Comparison of ENCODE assay signal across 8 cellular contexts in genomic region chr10:7787150-7787856, GRCh38. TPM values are rescaled to one million over a fixed set of nuclear protein-coding genes. Genes with fewer than 3 reads are reported as not detected.
DNase-seq lines count a peak whose midpoint lies in the region; ATAC-seq and TF ChIP-seq lines count a peak whose summit lies in the region.

No MANE protein-coding gene starts in this region.

- peaks cover 7% of the 10 kb centered on the region; the same call in 1 of the 2 replicates for H3K36me3 ChIP-seq in ACC112 (ENCODE audit: insufficient read depth, low read length)
- H3K36me3 ChIP-seq in adrenal gland (replicated peaks in 1 of 2), result no peaks in the 10 kb centered on the region
- no peaks in the 10 kb centered on the region for H3K36me3 ChIP-seq in kidney epithelial cell (ENCODE audit: control insufficient read depth, insufficient read depth, low read length)
- H3K36me3 ChIP-seq in thyroid gland, result no peaks in the 10 kb centered on the region

- WGBS in adrenal gland, 4 donors, result 2 to 6% (median 2%) methylated on average over 5 to 26 of the region's 26 CpGs
- WGBS in thyroid gland, 2 donors, result 2 to 4% methylated on average over 16 to 18 of the region's 26 CpGs

- peak overlapping the region; percentile 96 for H2AFZ ChIP-seq in ACC112 (ENCODE audit: low read length, unreplicated experiment)

- ATAC-seq in GM19035 (IDR thresholded peaks at IDR 0.05; ENCODE audit: unreplicated experiment), result peak; percentile 14
- peak; percentile 3 for ATAC-seq in HG03196 (IDR thresholded peaks at IDR 0.05; ENCODE audit: unreplicated experiment)

- H3K27ac ChIP-seq in ACC112 (ENCODE audit: low read depth, low read length), result peak overlapping the region; percentile 15; the same call in 1 of the 2 replicates
- peak overlapping the region in 4 of 5 donors; percentile 68 to 95 (median 86) for H3K27ac ChIP-seq in adrenal gland
- peak overlapping the region in 2 of 3 donors; percentile 13 to 51 for H3K27ac ChIP-seq in thyroid gland

- DNase-seq in adrenal gland (peak in 2 of 7 donors; percentile 28 to 29), kidney epithelial cell (ENCODE audit: low read depth) (no peak), thyroid gland (no peak), SIG-M5 (lab: John Stamatoyannopoulos, UW) (no peak)
- DNase-seq in stimulated activated naive CD4-positive, alpha-beta T cell treated with Interleukin-2 at 50 U/mL for 16 hours (lab: John Stamatoyannopoulos, UW), result no peak

- peak overlapping the region; percentile 91 for H3K4me3 ChIP-seq in ACC112 (ENCODE audit: low read depth, low read length)
- H3K4me3 ChIP-seq in adrenal gland, result peak overlapping the region; percentile 46 to 100 (median 69)
- peak overlapping the region; percentile 92 for H3K4me3 ChIP-seq in kidney epithelial cell (ENCODE audit: low read depth, low read length)
- peak overlapping the region; percentile 72 to 99 (median 86) for H3K4me3 ChIP-seq in thyroid gland (replicated peaks in 1 of 3)

- no peak for TF ChIP-seq POLR2A in adrenal gland (IDR thresholded peaks at IDR 0.05)
- no peak for TF ChIP-seq POLR2A in thyroid gland (IDR thresholded peaks at IDR 0.05)

- peaks cover 97% of the 10 kb centered on the region for H3K79me2 ChIP-seq in ACC112 (ENCODE audit: control insufficient read depth, insufficient read depth, low read length, unreplicated experiment)

- H3K4me1 ChIP-seq in ACC112 (ENCODE audit: control insufficient read depth, insufficient read depth, low read length, unreplicated experiment), result peaks cover 25% of the 10 kb centered on the region
- H3K4me1 ChIP-seq in adrenal gland (replicated peaks in 1 of 2), result peaks cover 30 to 60% of the 10 kb centered on the region in 2 donors
- peaks cover 25 to 27% of the 10 kb centered on the region in 2 donors for H3K4me1 ChIP-seq in thyroid gland

- H3K9me3 ChIP-seq in adrenal gland (replicated peaks in 1 of 3) (no peaks in the 10 kb centered on the region), thyroid gland (no peaks in the 10 kb centered on the region)

- H3K27me3 ChIP-seq in ACC112 (ENCODE audit: insufficient read depth, low read length), result no peaks in the 10 kb centered on the region
- H3K27me3 ChIP-seq in adrenal gland, result no peaks in the 10 kb centered on the region
- no peaks in the 10 kb centered on the region for H3K27me3 ChIP-seq in kidney epithelial cell (ENCODE audit: control insufficient read depth, insufficient read depth, low read length)
- H3K27me3 ChIP-seq in thyroid gland, result no peaks in the 10 kb centered on the region

- intact Hi-C loops in adrenal gland (cut with DNase I), result no loop called here
- intact Hi-C loops in thyroid gland (cut with DNase I), result no loop called here

- no peak for TF ChIP-seq CTCF in adrenal gland (IDR thresholded peaks at IDR 0.05)
- no peak for TF ChIP-seq CTCF in kidney epithelial cell (IDR thresholded peaks at IDR 0.05; ENCODE audit: insufficient read depth, low read length, poor library complexity, severe bottlenecking)
- no peak for TF ChIP-seq CTCF in thyroid gland (IDR thresholded peaks at IDR 0.05)

RNA-seq across cellular contexts. Expression of gene KIN, which starts 0.5 kb away (rescaled TPM):
- total RNA-seq in adrenal gland (10 to 100 TPM in 3 of 8 donors, 1 to 10 TPM in 4, under 1 TPM in 1; 0.42 to 13.3 (median 9.5) TPM), kidney epithelial cell (15.3 and 16.9 TPM in 2 replicates), thyroid gland (10 to 100 TPM in 1 of 4 donors, 1 to 10 TPM in 3; 7.5 to 10.2 (median 8.1) TPM)
- polyA plus RNA-seq in adrenal gland, result 10 to 100 TPM; 16.7 to 19.9 (median 19.0) TPM

RNA-seq across cellular contexts. Expression of gene ATP5F1C, which starts 0.7 kb away (rescaled TPM):
- 100 to 1,000 TPM; 453 to 870 (median 536) TPM for total RNA-seq in adrenal gland
- polyA plus RNA-seq in adrenal gland, result 1,000 to 10,000 TPM in 1 of 3 donors, 100 to 1,000 TPM in 2; 549 to 1,397 (median 778) TPM
- 230 and 291 TPM in 2 replicates for total RNA-seq in kidney epithelial cell
- 100 to 1,000 TPM; 279 to 417 (median 352) TPM for total RNA-seq in thyroid gland

RNA-seq across cellular contexts. Expression of gene TAF3, which starts 31.0 kb away (rescaled TPM):
- total RNA-seq in adrenal gland, result 10 to 100 TPM in 2 of 8 donors, 1 to 10 TPM in 6; 4.5 to 12.0 (median 9.2) TPM
- 10 to 100 TPM in 1 of 3 donors, 1 to 10 TPM in 2; 3.5 to 16.6 (median 5.6) TPM for polyA plus RNA-seq in adrenal gland
- 4.8 and 5.1 TPM in 2 replicates for total RNA-seq in kidney epithelial cell
- 10 to 100 TPM in 1 of 4 donors, 1 to 10 TPM in 3; 6.7 to 11.0 (median 8.6) TPM for total RNA-seq in thyroid gland

Comparison
In these comparisons a context has a peak if more than half of its experiments do, and no peak if none do; other contexts are left out.
1. H3K27ac ChIP-seq: peak in every context shown above with its lines; median percentile 86 in adrenal gland; 32 in thyroid gland; 15 in ACC112.